1 cellular context compared by ENCODE assay signal in the genomic region with DNA sequence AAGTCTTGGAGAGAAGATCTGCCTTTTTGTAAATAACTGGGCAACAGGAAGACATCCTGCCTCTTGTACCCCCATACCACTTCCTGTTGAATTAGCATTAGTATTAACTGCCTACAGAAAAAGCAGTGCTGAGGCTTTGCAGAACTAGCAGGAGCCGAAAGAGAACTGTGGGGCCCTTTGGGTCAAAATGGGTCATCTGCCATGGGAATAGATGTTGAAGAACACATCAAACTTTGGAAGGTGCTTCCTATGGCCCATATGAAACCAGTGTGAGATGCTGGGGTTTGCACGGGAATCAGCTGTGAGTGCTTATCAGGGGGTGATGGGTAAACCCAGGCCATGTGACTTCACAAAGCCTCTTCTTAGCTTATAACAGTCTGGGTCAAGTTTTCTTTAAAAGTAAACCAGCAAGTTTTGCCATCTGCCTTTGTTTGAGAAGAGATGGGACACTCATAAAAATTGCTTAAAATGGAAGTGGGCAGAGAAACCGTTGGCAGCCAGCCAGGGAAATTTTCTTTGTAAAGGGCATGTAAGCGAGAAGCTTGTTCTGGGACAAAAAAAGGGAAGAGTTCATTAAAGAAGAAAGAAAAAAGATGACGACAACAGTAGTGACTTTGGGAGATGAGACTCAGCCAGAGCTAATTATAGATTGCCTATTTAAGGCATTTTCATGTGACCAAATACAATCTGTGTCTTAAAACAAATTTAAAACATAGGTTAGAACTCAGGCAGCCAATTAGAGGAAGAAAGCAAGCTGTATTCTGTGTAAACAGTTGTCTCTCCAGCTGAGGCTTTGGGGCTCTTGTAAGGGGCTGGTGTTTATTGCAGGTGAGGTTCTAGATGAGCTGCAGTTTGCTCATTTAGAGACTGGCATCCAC.
TF ChIP-seq lines count a peak whose summit lies in the region.

No MANE protein-coding gene starts in this region.

TF ChIP-seq in HepG2, 621 proteins besides CTCF, POLR2A, EP300 and RAD21:
- TF ChIP-seq LCORL (IDR thresholded peaks at IDR 0.05) (0 out of 2 replicates have a peak, but pooled peaks have one; percentile 24), LCORL (CRISPR knock-in tag; IDR thresholded peaks at IDR 0.05) (no peak), ZNF782 (CRISPR knock-in tag; IDR thresholded peaks at IDR 0.05; ENCODE audit: borderline replicate concordance) (no peak), NFIC (IDR thresholded peaks at IDR 0.05; ENCODE audit: low read length) (0 out of 2 replicates have a peak, but pooled peaks have one; percentile 27), ZNF878 (CRISPR knock-in tag; IDR thresholded peaks at IDR 0.05) (peak; percentile 4; the same call in 1 of the 2 replicates), RARG (CRISPR knock-in tag; IDR thresholded peaks at IDR 0.05; ENCODE audit: low read depth) (no peak), ZNF143 (CRISPR knock-in tag; IDR thresholded peaks at IDR 0.05) (0 out of 2 replicates have a peak, but pooled peaks have one; percentile 27), GABPA (IDR thresholded peaks at IDR 0.05; ENCODE audit: low read depth, low read length) (no peak), GABPA (CRISPR knock-in tag; IDR thresholded peaks at IDR 0.05; ENCODE audit: low read depth) (peak; percentile 36; the same call in 1 of the 2 replicates), HNF4A (CRISPR knock-in tag; IDR thresholded peaks at IDR 0.05) (0 out of 2 replicates have a peak, but pooled peaks have one; percentile 9), NFYB (CRISPR knock-in tag; IDR thresholded peaks at IDR 0.05) (no peak)
- TF ChIP-seq, protein P1, sequence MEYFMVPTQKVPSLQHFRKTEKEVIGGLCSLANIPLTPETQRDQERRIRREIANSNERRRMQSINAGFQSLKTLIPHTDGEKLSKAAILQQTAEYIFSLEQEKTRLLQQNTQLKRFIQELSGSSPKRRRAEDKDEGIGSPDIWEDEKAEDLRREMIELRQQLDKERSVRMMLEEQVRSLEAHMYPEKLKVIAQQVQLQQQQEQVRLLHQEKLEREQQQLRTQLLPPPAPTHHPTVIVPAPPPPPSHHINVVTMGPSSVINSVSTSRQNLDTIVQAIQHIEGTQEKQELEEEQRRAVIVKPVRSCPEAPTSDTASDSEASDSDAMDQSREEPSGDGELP (IDR thresholded peaks at IDR 0.05; ENCODE audit: borderline replicate concordance, low read depth) = peak; percentile 84; the same call in 1 of the 2 replicates
- TF ChIP-seq, protein P2, sequence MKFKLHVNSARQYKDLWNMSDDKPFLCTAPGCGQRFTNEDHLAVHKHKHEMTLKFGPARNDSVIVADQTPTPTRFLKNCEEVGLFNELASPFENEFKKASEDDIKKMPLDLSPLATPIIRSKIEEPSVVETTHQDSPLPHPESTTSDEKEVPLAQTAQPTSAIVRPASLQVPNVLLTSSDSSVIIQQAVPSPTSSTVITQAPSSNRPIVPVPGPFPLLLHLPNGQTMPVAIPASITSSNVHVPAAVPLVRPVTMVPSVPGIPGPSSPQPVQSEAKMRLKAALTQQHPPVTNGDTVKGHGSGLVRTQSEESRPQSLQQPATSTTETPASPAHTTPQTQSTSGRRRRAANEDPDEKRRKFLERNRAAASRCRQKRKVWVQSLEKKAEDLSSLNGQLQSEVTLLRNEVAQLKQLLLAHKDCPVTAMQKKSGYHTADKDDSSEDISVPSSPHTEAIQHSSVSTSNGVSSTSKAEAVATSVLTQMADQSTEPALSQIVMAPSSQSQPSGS (CRISPR knock-in tag; IDR thresholded peaks at IDR 0.05) = no peak
- TF ChIP-seq, protein P3, sequence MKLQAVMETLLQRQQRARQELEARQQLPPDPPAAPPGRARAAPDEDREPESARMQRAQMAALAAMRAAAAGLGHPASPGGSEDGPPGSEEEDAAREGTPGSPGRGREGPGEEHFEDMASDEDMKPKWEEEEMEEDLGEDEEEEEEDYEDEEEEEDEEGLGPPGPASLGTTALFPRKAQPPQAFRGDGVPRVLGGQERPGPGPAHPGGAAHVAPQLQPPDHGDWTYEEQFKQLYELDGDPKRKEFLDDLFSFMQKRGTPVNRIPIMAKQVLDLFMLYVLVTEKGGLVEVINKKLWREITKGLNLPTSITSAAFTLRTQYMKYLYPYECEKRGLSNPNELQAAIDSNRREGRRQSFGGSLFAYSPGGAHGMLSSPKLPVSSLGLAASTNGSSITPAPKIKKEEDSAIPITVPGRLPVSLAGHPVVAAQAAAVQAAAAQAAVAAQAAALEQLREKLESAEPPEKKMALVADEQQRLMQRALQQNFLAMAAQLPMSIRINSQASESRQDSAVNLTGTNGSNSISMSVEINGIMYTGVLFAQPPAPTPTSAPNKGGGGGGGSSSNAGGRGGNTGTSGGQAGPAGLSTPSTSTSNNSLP (IDR thresholded peaks at IDR 0.05; ENCODE audit: low read depth, low read length) = no peak
TF ChIP-seq in HepG2: peak in this region for 7.
